24 cellular contexts compared by ENCODE assay signal in genomic region chr12:57629897-57630471, GRCh38. TPM values are rescaled to one million over a fixed set of nuclear protein-coding genes. Genes with fewer than 3 reads are reported as not detected.
DNase-seq lines count a peak whose midpoint lies in the region; ATAC-seq and TF ChIP-seq lines count a peak whose summit lies in the region.
"Had no signal": no experiment of that assay in that cellular context is flagged by ENCODE, and none has a peak within 500 bp of the region (broad histone marks: within the 10 kb centered on the region; RNA-seq: fewer than 3 reads in every experiment).

No MANE protein-coding gene starts in this region.

- H3K4me1 Mint-ChIP-seq in activated T-helper 1 cell treated with anti-CD3 and anti-CD28 coated beads, Interleukin-12 subunit alpha, Interleukin-12 subunit beta, Interleukin-2, Interleukin-4 antibody, amounts not matched to agents 30 ng/mL and 10 ng/mL and 1 ng/mL, durations not matched to agents 14 hours and 24 hours and 36 hours (ENCODE audit: low read depth), result peaks cover 6% of the 10 kb centered on the region

- ATAC-seq in Right ventricle myocardium superior (ENCODE audit: poor library complexity) (no peak), HG02973 (IDR thresholded peaks at IDR 0.05; ENCODE audit: unreplicated experiment) (no peak)
- ATAC-seq: activated T-cell treated with anti-CD3 and anti-CD28 coated beads, Interleukin-2, amount 50 U/mL, for 4 hours; esophagus mucosa; heart left ventricle; natural killer cell; stimulated activated effector memory CD8-positive, alpha-beta T cell treated with anti-CD3 and anti-CD28 coated beads, Interleukin-12 subunit alpha, Interleukin-12 subunit beta, amount 100 ng/mL, for 72 hours had no signal

- peaks cover 74% of the 10 kb centered on the region for H3K27me3 Mint-ChIP-seq in activated T-helper 1 cell treated with anti-CD3 and anti-CD28 coated beads, Interleukin-12 subunit alpha, Interleukin-12 subunit beta, Interleukin-2, Interleukin-4 antibody, amounts not matched to agents 30 ng/mL and 10 ng/mL and 1 ng/mL, durations not matched to agents 14 hours and 24 hours and 36 hours (ENCODE audit: insufficient read depth)

- no peaks in the 10 kb centered on the region for H3K9me3 Mint-ChIP-seq in activated T-helper 1 cell treated with anti-CD3 and anti-CD28 coated beads, Interleukin-12 subunit alpha, Interleukin-12 subunit beta, Interleukin-2, Interleukin-4 antibody, amounts not matched to agents 30 ng/mL and 10 ng/mL and 1 ng/mL, durations not matched to agents 14 hours and 24 hours and 36 hours
- H3K9me3 Mint-ChIP-seq: activated naive CD8-positive, alpha-beta T cell treated with anti-CD3 and anti-CD28 coated beads for 36 hours; activated T-cell treated with anti-CD3 and anti-CD28 coated beads, Interleukin-2, amount 50 U/mL, for 4 hours; CD4-positive, alpha-beta memory T cell; memory B cell; natural killer cell; stimulated activated effector memory CD8-positive, alpha-beta T cell treated with anti-CD3 and anti-CD28 coated beads, Interleukin-12 subunit alpha, Interleukin-12 subunit beta, amount 100 ng/mL, for 72 hours had no signal

- peaks cover 3 to 13% of the 10 kb centered on the region in 2 donors for H3K27me3 ChIP-seq in right atrium auricular region

- intact Hi-C loops in Right ventricle myocardium superior (cut with DNase I), result loop anchor here (10.0 kb wide), 1 partner anchor 155 kb away; the partner anchor contains the start of gene ARHGAP9
- intact Hi-C loops in activated T-helper 1 cell treated with anti-CD3 and anti-CD28 coated beads, Interleukin-12 subunit alpha, Interleukin-12 subunit beta, Interleukin-2, Interleukin-4 antibody, amounts not matched to agents 30 ng/mL and 10 ng/mL and 1 ng/mL, durations not matched to agents 14 hours and 24 hours and 36 hours (cut with micrococcal nuclease), result loop anchor here (1.0 to 10.0 kb wide), 3 partner anchors 9 to 385 kb away; no protein-coding TSS in a partner anchor

- peaks cover 0 to 31% of the 10 kb centered on the region in 2 donors for H3K4me1 ChIP-seq in right atrium auricular region

- no peak overlapping the region for H3K4me3 ChIP-seq in right atrium auricular region
- H3K4me3 ChIP-seq: heart left ventricle, tibial artery had no signal

- no peak overlapping the region for H3K27ac Mint-ChIP-seq in activated T-helper 1 cell treated with anti-CD3 and anti-CD28 coated beads, Interleukin-12 subunit alpha, Interleukin-12 subunit beta, Interleukin-2, Interleukin-4 antibody, amounts not matched to agents 30 ng/mL and 10 ng/mL and 1 ng/mL, durations not matched to agents 14 hours and 24 hours and 36 hours
- H3K27ac Mint-ChIP-seq: activated naive CD8-positive, alpha-beta T cell treated with anti-CD3 and anti-CD28 coated beads for 36 hours; CD4-positive, alpha-beta memory T cell; memory B cell; natural killer cell; stimulated activated effector memory CD8-positive, alpha-beta T cell treated with anti-CD3 and anti-CD28 coated beads, Interleukin-12 subunit alpha, Interleukin-12 subunit beta, amount 100 ng/mL, for 72 hours had no signal

- no peaks in the 10 kb centered on the region for H3K36me3 ChIP-seq in right atrium auricular region

- H3K4me3 Mint-ChIP-seq in activated T-helper 1 cell treated with anti-CD3 and anti-CD28 coated beads, Interleukin-12 subunit alpha, Interleukin-12 subunit beta, Interleukin-2, Interleukin-4 antibody, amounts not matched to agents 30 ng/mL and 10 ng/mL and 1 ng/mL, durations not matched to agents 14 hours and 24 hours and 36 hours, result no peak overlapping the region
- H3K4me3 Mint-ChIP-seq: activated naive CD8-positive, alpha-beta T cell treated with anti-CD3 and anti-CD28 coated beads for 36 hours; activated T-cell treated with anti-CD3 and anti-CD28 coated beads, Interleukin-2, amount 50 U/mL, for 4 hours; memory B cell; stimulated activated effector memory CD8-positive, alpha-beta T cell treated with anti-CD3 and anti-CD28 coated beads, Interleukin-12 subunit alpha, Interleukin-12 subunit beta, amount 100 ng/mL, for 72 hours had no signal

- DNase-seq in right atrium auricular region (ENCODE audit: low spot score) (peak; percentile 38), Right ventricle myocardium superior (no peak), germinal center (ENCODE audit: low spot score) (peak; percentile 1), nucleus accumbens (lab: John Stamatoyannopoulos, UW) (peak in 40 of 56 donors; percentile 28 to 82 (median 58)), NOMO-1 (lab: John Stamatoyannopoulos, UW; ENCODE audit: unreplicated experiment in 2 of 2) (no peak), COLO829 (ENCODE audit: low spot score) (no peak)
- DNase-seq in activated T-helper 1 cell treated with anti-CD3 and anti-CD28 coated beads, Interleukin-12 subunit alpha, Interleukin-12 subunit beta, Interleukin-2, Interleukin-4 antibody, amounts not matched to agents 30 ng/mL and 10 ng/mL and 1 ng/mL, durations not matched to agents 14 hours and 24 hours and 36 hours (ENCODE audit: low spot score), result no peak
- DNase-seq: activated CD4-positive, alpha-beta T cell treated with anti-CD3 and anti-CD28 coated beads, Interleukin-2, amount 50 U/mL, for 48 hours; activated naive CD8-positive, alpha-beta T cell treated with anti-CD3 and anti-CD28 coated beads for 36 hours; activated T-cell treated with anti-CD3 and anti-CD28 coated beads, Interleukin-2, amount 50 U/mL, for 4 hours; CD4-positive, alpha-beta memory T cell; DMS79; heart left ventricle; KBM-7; MV-4-11; natural killer cell; NCI-H2029; tibial artery had no signal

- no peak for TF ChIP-seq CTCF in right atrium auricular region (IDR thresholded peaks at IDR 0.05)

- no peaks in the 10 kb centered on the region for H3K9me3 ChIP-seq in right atrium auricular region
- H3K9me3 ChIP-seq: heart left ventricle, tibial artery had no signal

- no peak overlapping the region for H3K27ac ChIP-seq in right atrium auricular region
- H3K27ac ChIP-seq: heart left ventricle, HL-60, RWPE1, tibial artery had no signal

- peaks cover 2% of the 10 kb centered on the region for H3K36me3 Mint-ChIP-seq in activated T-helper 1 cell treated with anti-CD3 and anti-CD28 coated beads, Interleukin-12 subunit alpha, Interleukin-12 subunit beta, Interleukin-2, Interleukin-4 antibody, amounts not matched to agents 30 ng/mL and 10 ng/mL and 1 ng/mL, durations not matched to agents 14 hours and 24 hours and 36 hours (ENCODE audit: low read depth)
- H3K36me3 Mint-ChIP-seq: activated naive CD8-positive, alpha-beta T cell treated with anti-CD3 and anti-CD28 coated beads for 36 hours; CD4-positive, alpha-beta memory T cell; memory B cell; natural killer cell; stimulated activated effector memory CD8-positive, alpha-beta T cell treated with anti-CD3 and anti-CD28 coated beads, Interleukin-12 subunit alpha, Interleukin-12 subunit beta, amount 100 ng/mL, for 72 hours had no signal

RNA-seq across cellular contexts. Expression of gene B4GALNT1, which starts 3.0 kb away (rescaled TPM):
- total RNA-seq in right atrium auricular region (1 to 10 TPM; 3.5 to 4.4 TPM), Right ventricle myocardium superior (5.6 TPM)
- 4.4 and 4.6 TPM in 2 replicates for total RNA-seq in activated T-helper 1 cell treated with anti-CD3 and anti-CD28 coated beads, Interleukin-12 subunit alpha, Interleukin-12 subunit beta, Interleukin-2, Interleukin-4 antibody, amounts not matched to agents 30 ng/mL and 10 ng/mL and 1 ng/mL, durations not matched to agents 14 hours and 24 hours and 36 hours
- total RNA-seq: CD4-positive, alpha-beta memory T cell had no signal

RNA-seq across cellular contexts. Expression of gene ARHGEF25, which starts 18.7 kb away (rescaled TPM):
- 10 to 100 TPM in 1 of 2 donors, 1 to 10 TPM in 1; 7.4 to 11.0 TPM for total RNA-seq in right atrium auricular region
- 14.3 TPM for total RNA-seq in Right ventricle myocardium superior
- total RNA-seq in activated T-helper 1 cell treated with anti-CD3 and anti-CD28 coated beads, Interleukin-12 subunit alpha, Interleukin-12 subunit beta, Interleukin-2, Interleukin-4 antibody, amounts not matched to agents 30 ng/mL and 10 ng/mL and 1 ng/mL, durations not matched to agents 14 hours and 24 hours and 36 hours, result 0.60 and 1.5 TPM in 2 replicates

RNA-seq across cellular contexts. Expression of gene DTX3, which starts 25.4 kb away (rescaled TPM):
- total RNA-seq in right atrium auricular region, result 10 to 100 TPM; 22.3 to 32.5 TPM
- 21.7 TPM for total RNA-seq in Right ventricle myocardium superior
- 16.8 and 18.5 TPM in 2 replicates for total RNA-seq in activated T-helper 1 cell treated with anti-CD3 and anti-CD28 coated beads, Interleukin-12 subunit alpha, Interleukin-12 subunit beta, Interleukin-2, Interleukin-4 antibody, amounts not matched to agents 30 ng/mL and 10 ng/mL and 1 ng/mL, durations not matched to agents 14 hours and 24 hours and 36 hours

RNA-seq across cellular contexts. Expression of gene PIP4K2C, which starts 39.0 kb away (rescaled TPM):
- total RNA-seq in right atrium auricular region, result 10 to 100 TPM; 22.1 to 25.2 TPM
- total RNA-seq in Right ventricle myocardium superior, result 12.4 TPM
- total RNA-seq in activated T-helper 1 cell treated with anti-CD3 and anti-CD28 coated beads, Interleukin-12 subunit alpha, Interleukin-12 subunit beta, Interleukin-2, Interleukin-4 antibody, amounts not matched to agents 30 ng/mL and 10 ng/mL and 1 ng/mL, durations not matched to agents 14 hours and 24 hours and 36 hours, result 22.8 and 25.7 TPM in 2 replicates

Comparison
In these comparisons a context has a peak if more than half of its experiments do, and no peak if none do; other contexts are left out.
1. DNase-seq: peak in right atrium auricular region (single experiment), germinal center (single experiment) and nucleus accumbens (40 of 56); none in Right ventricle myocardium superior (single experiment), NOMO-1 (0 of 2), COLO829 (single experiment) and activated T-helper 1 cell treated with anti-CD3 and anti-CD28 coated beads, Interleukin-12 subunit alpha, Interleukin-12 subunit beta, Interleukin-2, Interleukin-4 antibody, amounts not matched to agents 30 ng/mL and 10 ng/mL and 1 ng/mL, durations not matched to agents 14 hours and 24 hours and 36 hours (single experiment).